8 cellular contexts compared by ENCODE assay signal in the genomic region with DNA sequence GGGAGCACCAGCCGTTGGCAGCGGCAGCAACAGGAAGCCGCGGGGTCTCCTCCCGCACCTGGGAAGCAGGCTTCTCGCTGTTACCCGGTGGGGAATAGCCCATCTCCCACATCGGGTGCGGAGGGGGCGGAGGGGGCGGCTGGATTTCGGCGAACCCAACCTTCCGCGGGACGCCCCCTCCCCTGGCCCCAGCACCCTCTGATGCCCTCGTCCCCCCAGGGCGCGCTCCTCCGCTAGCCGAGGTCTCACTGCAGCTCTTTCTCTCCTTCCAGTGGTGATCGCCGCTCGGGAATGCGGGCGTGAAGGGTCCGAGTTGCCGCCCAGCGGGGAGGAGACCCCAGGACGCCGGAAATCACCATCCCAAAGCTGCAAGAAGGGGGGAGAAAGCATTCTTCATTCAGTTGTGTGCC. TPM values are rescaled to one million over a fixed set of nuclear protein-coding genes. Genes with fewer than 3 reads are reported as not detected.
DNase-seq lines count a peak whose midpoint lies in the region; ATAC-seq, FAIRE-seq and TF ChIP-seq lines count a peak whose summit lies in the region.

No MANE protein-coding gene starts in this region.

- no peak for TF ChIP-seq POLR2A in tibial nerve (IDR thresholded peaks at IDR 0.05)

- no peak overlapping the region for H3K4me3 ChIP-seq in KMS-11 (IDR thresholded peaks at IDR 0.05; ENCODE audit: insufficient read depth, low read depth, low read length)
- peak overlapping the region; percentile 72 for H3K4me3 ChIP-seq in bronchial epithelial cell (ENCODE audit: low read depth, low read length)
- peak overlapping the region; percentile 79 for H3K4me3 ChIP-seq in lower lobe of right lung
- H3K4me3 ChIP-seq in tibial nerve = peak overlapping the region; percentile 60 to 92 (median 87)

- no peak for TF ChIP-seq EP300 in tibial nerve (IDR thresholded peaks at IDR 0.05)

- no peak overlapping the region for H3K27ac ChIP-seq in KMS-11
- peak overlapping the region; percentile 99 for H3K27ac ChIP-seq in lower lobe of right lung
- H3K27ac ChIP-seq in tibial nerve = peak overlapping the region; percentile 98 to 100 (median 100)

- no peak for FAIRE-seq in bronchial epithelial cell (lab: Jason Lieb, UNC)

- no peaks in the 10 kb centered on the region for H3K79me2 ChIP-seq in KMS-11 (ENCODE audit: insufficient read depth, low read depth)

- no peaks in the 10 kb centered on the region for H3K36me3 ChIP-seq in KMS-11 (ENCODE audit: insufficient read depth)
- no peaks in the 10 kb centered on the region for H3K36me3 ChIP-seq in bronchial epithelial cell (ENCODE audit: control insufficient read depth, insufficient read depth, low read length)
- no peaks in the 10 kb centered on the region for H3K36me3 ChIP-seq in lower lobe of right lung
- H3K36me3 ChIP-seq in tibial nerve = peaks cover 0 to 7% (median 0%) of the 10 kb centered on the region in 3 donors

- WGBS in tibial nerve, 2 donors = 0 to 1% methylated on average over 19 to 20 of the region's 31 CpGs

- no peaks in the 10 kb centered on the region for H3K27me3 ChIP-seq in KMS-11 (ENCODE audit: insufficient read depth, low read depth)
- no peaks in the 10 kb centered on the region for H3K27me3 ChIP-seq in bronchial epithelial cell (ENCODE audit: control insufficient read depth, insufficient read depth, low read length)
- no peaks in the 10 kb centered on the region for H3K27me3 ChIP-seq in lower lobe of right lung (ENCODE audit: low read depth)
- H3K27me3 ChIP-seq in tibial nerve = no peaks in the 10 kb centered on the region

- DNase-seq in DMS79 treated with DMSO at 0.1 percent for 48 hours (lab: John Stamatoyannopoulos, UW) (peak; percentile 33), DMS79 (lab: John Stamatoyannopoulos, UW) (no peak), bronchial epithelial cell (ENCODE audit: low read depth) (no peak), lower lobe of right lung (no peak), tibial nerve (ENCODE audit: low spot score in 2 of 2) (peak in 1 of 2 donors; percentile 14), RPMI8226 (no peak)

- no peak for TF ChIP-seq CTCF in KMS-11 (conservative IDR thresholded peaks at IDR 0.05; ENCODE audit: low read depth, low read length)
- no peak for TF ChIP-seq CTCF in bronchial epithelial cell (IDR thresholded peaks at IDR 0.05; ENCODE audit: insufficient read depth, low read length, severe bottlenecking)
- TF ChIP-seq CTCF in lower lobe of right lung (IDR thresholded peaks at IDR 0.05) = no peak
- no peak for TF ChIP-seq CTCF in tibial nerve (IDR thresholded peaks at IDR 0.05)

- H3K9me3 ChIP-seq in lower lobe of right lung (peaks cover 1% of the 10 kb centered on the region), tibial nerve (peaks cover 0 to 2% (median 0%) of the 10 kb centered on the region in 4 donors)

- peak in 1 of 2 donors; percentile 0 for ATAC-seq in lower lobe of right lung
- ATAC-seq in HG03378 (IDR thresholded peaks at IDR 0.05; ENCODE audit: unreplicated experiment) = no peak

- H2AFZ ChIP-seq in KMS-11 (ENCODE audit: low read depth) = peak overlapping the region; percentile 88

- H3K4me1 ChIP-seq in KMS-11 (ENCODE audit: low read depth, poor library complexity, severe bottlenecking) = peaks cover 4% of the 10 kb centered on the region
- peaks cover 38% of the 10 kb centered on the region for H3K4me1 ChIP-seq in lower lobe of right lung
- H3K4me1 ChIP-seq in tibial nerve = peaks cover 0 to 46% (median 10%) of the 10 kb centered on the region in 4 donors

- H4K20me1 ChIP-seq in KMS-11 (ENCODE audit: insufficient read depth) = no peaks in the 10 kb centered on the region

- H3K4me2 ChIP-seq in KMS-11 = peak overlapping the region; percentile 79

- no peak overlapping the region for H3K9ac ChIP-seq in KMS-11

- intact Hi-C loops in lower lobe of right lung (cut with DNase I) = no loop called here

RNA-seq across cellular contexts. Expression of a gene that starts 0.3 kb away (rescaled TPM):
- total RNA-seq in bronchial epithelial cell = 12.9 and 13.4 TPM in 2 replicates
- 30.6 TPM for total RNA-seq in lower lobe of right lung
- total RNA-seq in tibial nerve = 10 to 100 TPM; 39.8 to 53.3 (median 48.0) TPM

RNA-seq across cellular contexts. Expression of a gene that starts 57.5 kb away (rescaled TPM):
- total RNA-seq in bronchial epithelial cell (19.7 and 20.6 TPM in 2 replicates), lower lobe of right lung (19.1 TPM), tibial nerve (10 to 100 TPM; 16.5 to 28.8 (median 21.2) TPM)
